ENCODE assay signal across 16 cellular contexts in genomic region chr19:44585371-44586141, GRCh38. TPM values are rescaled to one million over a fixed set of nuclear protein-coding genes. Genes with fewer than 3 reads are reported as not detected.
A peak's percentile ranks its signal among the peaks of the same experiment; 100 is the strongest.
DNase-seq lines count a peak whose midpoint lies in the region; ATAC-seq and TF ChIP-seq lines count a peak whose summit lies in the region.
"Had no signal": no experiment of that assay in that cellular context is flagged by ENCODE, and none has a peak within 500 bp of the region (broad histone marks: within the 10 kb centered on the region; RNA-seq: fewer than 3 reads in every experiment).

No MANE protein-coding gene starts in this region.

- peaks cover 48% of the 10 kb centered on the region for H3K4me1 Mint-ChIP-seq in HFFc6 (ENCODE audit: low read depth)
- H3K4me1 Mint-ChIP-seq in activated CD4-positive, alpha-beta memory T cell treated with anti-CD3 and anti-CD28 coated beads, Interleukin-2, amount 10 ng/mL, durations not matched to agents 7 days and 5 days = peaks cover 11% of the 10 kb centered on the region

- CTCF ChIA-PET in AG04449 (lab: Yijun Ruan, JAX) = interaction anchor here (0.9 to 5.3 kb wide), 9 partner anchors 8 to 265 kb away, joined by 3 to 49 read pairs (median 6); no protein-coding TSS in a partner anchor
- CTCF ChIA-PET in activated CD4-positive, alpha-beta memory T cell treated with anti-CD3 and anti-CD28 coated beads, Interleukin-2, amount 10 ng/mL, durations not matched to agents 7 days and 5 days (lab: Charles Lee) = no interaction called here

- H3K4me3 ChIP-seq in AG04449 (ENCODE audit: low read depth, low read length) = no peak overlapping the region
- H3K4me3 ChIP-seq: upper lobe of left lung had no signal

- H3K36me3 Mint-ChIP-seq in HFFc6 (ENCODE audit: low read depth) = no peaks in the 10 kb centered on the region
- no peaks in the 10 kb centered on the region for H3K36me3 Mint-ChIP-seq in activated CD4-positive, alpha-beta memory T cell treated with anti-CD3 and anti-CD28 coated beads, Interleukin-2, amount 10 ng/mL, durations not matched to agents 7 days and 5 days (ENCODE audit: low read depth)

- POLR2A ChIA-PET in AG04449 (lab: Yijun Ruan, JAX) = no interaction called here
- POLR2A ChIA-PET in activated CD4-positive, alpha-beta memory T cell treated with anti-CD3 and anti-CD28 coated beads, Interleukin-2, amount 10 ng/mL, durations not matched to agents 7 days and 5 days (lab: Charles Lee) = no interaction called here

- H3K4me3 Mint-ChIP-seq in HFFc6 = no peak overlapping the region
- no peak overlapping the region for H3K4me3 Mint-ChIP-seq in activated CD4-positive, alpha-beta memory T cell treated with anti-CD3 and anti-CD28 coated beads, Interleukin-2, amount 10 ng/mL, durations not matched to agents 7 days and 5 days
- H3K4me3 Mint-ChIP-seq: activated CD8-positive, alpha-beta memory T cell treated with anti-CD3 and anti-CD28 coated beads, Interleukin-2, amount 10 ng/mL, durations not matched to agents 7 days and 5 days; activated naive CD8-positive, alpha-beta T cell treated with anti-CD3 and anti-CD28 coated beads, Interleukin-2, amount 10 ng/mL, durations not matched to agents 7 days and 5 days; CD4-positive, alpha-beta T cell; effector memory CD8-positive, alpha-beta T cell had no signal

- no peaks in the 10 kb centered on the region; the same call in none of the 2 replicates for H3K27me3 Mint-ChIP-seq in HFFc6 (ENCODE audit: insufficient read depth)
- H3K27me3 Mint-ChIP-seq in activated CD4-positive, alpha-beta memory T cell treated with anti-CD3 and anti-CD28 coated beads, Interleukin-2, amount 10 ng/mL, durations not matched to agents 7 days and 5 days = no peaks in the 10 kb centered on the region
- H3K27me3 Mint-ChIP-seq: activated CD8-positive, alpha-beta memory T cell treated with anti-CD3 and anti-CD28 coated beads, Interleukin-2, amount 10 ng/mL, durations not matched to agents 7 days and 5 days had no signal

- DNase-seq in AG04449 (ENCODE audit: low read depth, low spot score) (no peak), HFFc6 (peak; percentile 61), SW480 (ENCODE audit: low spot score) (peak; percentile 41), fibroblast of peridontal ligament (ENCODE audit: extremely low read depth) (peak; percentile 30), GOT3 (lab: John Stamatoyannopoulos, UW) (no peak)
- DNase-seq in activated CD4-positive, alpha-beta memory T cell treated with anti-CD3 and anti-CD28 coated beads, Interleukin-2, amount 10 ng/mL, durations not matched to agents 7 days and 5 days = no peak
- DNase-seq in activated T-cell treated with anti-CD3 and anti-CD28 coated beads, Interleukin-2, amount 50 U/mL, for 48 hours = no peak
- DNase-seq: activated CD8-positive, alpha-beta memory T cell treated with anti-CD3 and anti-CD28 coated beads, Interleukin-2, amount 10 ng/mL, durations not matched to agents 7 days and 5 days; activated naive CD8-positive, alpha-beta T cell treated with anti-CD3 and anti-CD28 coated beads, Interleukin-2, amount 10 ng/mL, durations not matched to agents 7 days and 5 days; CD4-positive, alpha-beta T cell; effector memory CD8-positive, alpha-beta T cell; NCI-H1092 treated with DMSO at 0.1 percent for 48 hours; T-helper 9 cell; upper lobe of left lung had no signal

- H3K9me3 Mint-ChIP-seq in HFFc6 = no peaks in the 10 kb centered on the region
- H3K9me3 Mint-ChIP-seq in activated CD4-positive, alpha-beta memory T cell treated with anti-CD3 and anti-CD28 coated beads, Interleukin-2, amount 10 ng/mL, durations not matched to agents 7 days and 5 days = peaks cover 21% of the 10 kb centered on the region
- H3K9me3 Mint-ChIP-seq: CD4-positive, alpha-beta T cell had no signal

- TF ChIP-seq CTCF in AG04449 (IDR thresholded peaks at IDR 0.05; ENCODE audit: insufficient read depth, low read length, missing control alignments) = peak; percentile 6
- peak; percentile 41; the same call in 1 of the 2 replicates for TF ChIP-seq CTCF in HFFc6 (IDR thresholded peaks at IDR 0.05)

- H3K27ac Mint-ChIP-seq in HFFc6 = no peak overlapping the region
- no peak overlapping the region for H3K27ac Mint-ChIP-seq in activated CD4-positive, alpha-beta memory T cell treated with anti-CD3 and anti-CD28 coated beads, Interleukin-2, amount 10 ng/mL, durations not matched to agents 7 days and 5 days
- H3K27ac Mint-ChIP-seq: activated CD8-positive, alpha-beta memory T cell treated with anti-CD3 and anti-CD28 coated beads, Interleukin-2, amount 10 ng/mL, durations not matched to agents 7 days and 5 days; activated naive CD8-positive, alpha-beta T cell treated with anti-CD3 and anti-CD28 coated beads, Interleukin-2, amount 10 ng/mL, durations not matched to agents 7 days and 5 days; CD4-positive, alpha-beta T cell; effector memory CD8-positive, alpha-beta T cell had no signal

- ATAC-seq in GM19324 (IDR thresholded peaks at IDR 0.05; ENCODE audit: low FRiP score, unreplicated experiment) = no peak
- ATAC-seq: activated CD8-positive, alpha-beta memory T cell treated with anti-CD3 and anti-CD28 coated beads, Interleukin-2, amount 10 ng/mL, durations not matched to agents 7 days and 5 days; effector memory CD8-positive, alpha-beta T cell had no signal

RNA-seq across cellular contexts. Expression of gene IGSF23, which starts 27.8 kb away (rescaled TPM):
- not detected for total RNA-seq in HFFc6 (2021; fragmentation: NEBNext Ultra II Directional; extraction: Animal tissue kit (Norgen Biotek cat#: 25700))
- total RNA-seq in activated CD4-positive, alpha-beta memory T cell treated with anti-CD3 and anti-CD28 coated beads, Interleukin-2, amount 10 ng/mL, durations not matched to agents 7 days and 5 days = not detected
- total RNA-seq: activated CD8-positive, alpha-beta memory T cell treated with anti-CD3 and anti-CD28 coated beads, Interleukin-2, amount 10 ng/mL, durations not matched to agents 7 days and 5 days; activated naive CD8-positive, alpha-beta T cell treated with anti-CD3 and anti-CD28 coated beads, Interleukin-2, amount 10 ng/mL, durations not matched to agents 7 days and 5 days; CD4-positive, alpha-beta T cell; skeletal muscle tissue; upper lobe of left lung had no signal

RNA-seq across cellular contexts. Expression of gene CEACAM20, which starts 56.1 kb away (rescaled TPM):
- total RNA-seq in HFFc6 (2021; fragmentation: NEBNext Ultra II Directional; extraction: Animal tissue kit (Norgen Biotek cat#: 25700)) = not detected
- not detected for total RNA-seq in activated CD4-positive, alpha-beta memory T cell treated with anti-CD3 and anti-CD28 coated beads, Interleukin-2, amount 10 ng/mL, durations not matched to agents 7 days and 5 days
- total RNA-seq: activated CD8-positive, alpha-beta memory T cell treated with anti-CD3 and anti-CD28 coated beads, Interleukin-2, amount 10 ng/mL, durations not matched to agents 7 days and 5 days; activated naive CD8-positive, alpha-beta T cell treated with anti-CD3 and anti-CD28 coated beads, Interleukin-2, amount 10 ng/mL, durations not matched to agents 7 days and 5 days; CD4-positive, alpha-beta T cell; skeletal muscle tissue; upper lobe of left lung had no signal

RNA-seq across cellular contexts. Expression of gene PVR, which starts 58.2 kb away (rescaled TPM):
- 10 to 100 TPM; 45.9 to 76.2 (median 54.3) TPM for total RNA-seq in HFFc6 (2021; fragmentation: NEBNext Ultra II Directional; extraction: Animal tissue kit (Norgen Biotek cat#: 25700))
- total RNA-seq in activated CD4-positive, alpha-beta memory T cell treated with anti-CD3 and anti-CD28 coated beads, Interleukin-2, amount 10 ng/mL, durations not matched to agents 7 days and 5 days = 1 to 10 TPM; 1.7 to 2.1 TPM

Comparison
In these comparisons a context has a peak if more than half of its experiments do, and no peak if none do; other contexts are left out.
1. DNase-seq: peak in HFFc6 (single experiment), SW480 (single experiment) and fibroblast of peridontal ligament (single experiment); none in AG04449 (single experiment), activated CD4-positive, alpha-beta memory T cell treated with anti-CD3 and anti-CD28 coated beads, Interleukin-2, amount 10 ng/mL, durations not matched to agents 7 days and 5 days (single experiment), activated T-cell treated with anti-CD3 and anti-CD28 coated beads, Interleukin-2, amount 50 U/mL, for 48 hours (0 of 2) and GOT3 (single experiment).
2. RNA of gene PVR, which starts 58.2 kb away (total RNA-seq): 45.9 to 76.2 TPM in HFFc6; 1.7 to 2.1 TPM in activated CD4-positive, alpha-beta memory T cell treated with anti-CD3 and anti-CD28 coated beads, Interleukin-2, amount 10 ng/mL, durations not matched to agents 7 days and 5 days; every median in the first group is over 10 times any median in the second.